15 cellular contexts compared by ENCODE assay signal in genomic region chr6:13267142-13267621, GRCh38.
DNase-seq lines count a peak whose midpoint lies in the region; ATAC-seq and TF ChIP-seq lines count a peak whose summit lies in the region.
"Had no signal": no experiment of that assay in that cellular context is flagged by ENCODE, and none has a peak within 500 bp of the region (broad histone marks: within the 10 kb centered on the region; RNA-seq: fewer than 3 reads in every experiment).

No MANE protein-coding gene starts in this region.

- no peaks in the 10 kb centered on the region for H3K9me2 ChIP-seq in PC-3 (replicated peaks; ENCODE audit: low read length)

- H2AFZ ChIP-seq in PC-3 (ENCODE audit: low read length) = no peak overlapping the region

- no peak for DNase-seq in stimulated activated naive CD8-positive, alpha-beta T cell treated with anti-CD3 and anti-CD28 coated beads, Interleukin-15, Interleukin-2, amounts not matched to agents 100 U/mL and 50 U/mL, for 24 hours
- DNase-seq in stimulated activated naive CD8-positive, alpha-beta T cell treated with anti-CD3 and anti-CD28 coated beads, Interleukin-15, amount 100 ng/mL, for 72 hours = no peak
- peak; percentile 12 for DNase-seq in PC-3
- DNase-seq in epithelial cell of esophagus (ENCODE audit: low read depth) = peak; percentile 54
- no peak for DNase-seq in thoracic aorta (ENCODE audit: low spot score)
- no peak for DNase-seq in hippocampal formation (lab: John Stamatoyannopoulos, UW)
- DNase-seq in NCI-H1436 treated with DMSO at 0.1 percent for 48 hours (lab: John Stamatoyannopoulos, UW) = no peak
- no peak for DNase-seq in DMS79 (lab: John Stamatoyannopoulos, UW)
- DNase-seq: activated CD4-positive, alpha-beta T cell treated with anti-CD3 and anti-CD28 coated beads, Interleukin-2, amount 50 U/mL, for 48 hours; GDM1; left ventricle myocardium superior; NCI-H1048; NCI-H526; right lobe of liver had no signal

- H3K4me1 Mint-ChIP-seq in stimulated activated naive CD8-positive, alpha-beta T cell treated with anti-CD3 and anti-CD28 coated beads, Interleukin-15, amount 100 ng/mL, for 72 hours = peaks cover 3% of the 10 kb centered on the region

- POLR2A ChIA-PET in PC-3 (lab: Charles Lee; ENCODE audit: unreplicated experiment) = no interaction called here

- H3K27me3 ChIP-seq in PC-3 (ENCODE audit: low read length) = peaks cover 10% of the 10 kb centered on the region; the same call in 1 of the 2 replicates
- no peaks in the 10 kb centered on the region for H3K27me3 ChIP-seq in thoracic aorta (replicated peaks; ENCODE audit: insufficient read depth)
- H3K27me3 ChIP-seq: right lobe of liver had no signal

- H3K4me3 Mint-ChIP-seq in stimulated activated naive CD8-positive, alpha-beta T cell treated with anti-CD3 and anti-CD28 coated beads, Interleukin-15, amount 100 ng/mL, for 72 hours = no peak overlapping the region

- H3K36me3 ChIP-seq in PC-3 (ENCODE audit: low read depth, low read length) (no peaks in the 10 kb centered on the region), thoracic aorta (peaks cover 10% of the 10 kb centered on the region)
- H3K36me3 ChIP-seq: right lobe of liver had no signal

- ATAC-seq in stimulated activated naive CD8-positive, alpha-beta T cell treated with anti-CD3 and anti-CD28 coated beads, Interleukin-15, Interleukin-2, amounts not matched to agents 100 U/mL and 50 U/mL, for 24 hours = peak; percentile 44
- no peak for ATAC-seq in stimulated activated naive CD8-positive, alpha-beta T cell treated with anti-CD3 and anti-CD28 coated beads, Interleukin-15, amount 100 ng/mL, for 72 hours
- ATAC-seq in PC-3 (peak; percentile 20; the same call in 1 of the 2 replicates), thoracic aorta (ENCODE audit: insufficient number of reproducible peaks, low FRiP score, low read depth) (no peak)
- ATAC-seq: HepG2, left ventricle myocardium superior, right lobe of liver had no signal

- H3K4me1 ChIP-seq in PC-3 (ENCODE audit: insufficient read depth, low read length) (no peaks in the 10 kb centered on the region), thoracic aorta (ENCODE audit: control insufficient read depth in 1 of 2, low read depth in 2 of 2) (peaks cover 7 to 38% of the 10 kb centered on the region in 2 donors)

- BruUV-seq in PC-3 (replicated peaks; lab: Mats Ljungman, UMichigan) = no TSS peak

- H3K79me2 ChIP-seq in PC-3 (ENCODE audit: low read length) = no peaks in the 10 kb centered on the region

- H3K4me3 ChIP-seq in PC-3 (ENCODE audit: low read length) (no peak overlapping the region), epithelial cell of esophagus (ENCODE audit: low read length) (no peak overlapping the region), thoracic aorta (no peak overlapping the region)
- H3K4me3 ChIP-seq: right lobe of liver had no signal

- no peak overlapping the region for H3K27ac Mint-ChIP-seq in stimulated activated naive CD8-positive, alpha-beta T cell treated with anti-CD3 and anti-CD28 coated beads, Interleukin-15, amount 100 ng/mL, for 72 hours

- TF ChIP-seq CTCF in PC-3 (conservative IDR thresholded peaks at IDR 0.05; ENCODE audit: low read depth, low read length) (no peak), epithelial cell of esophagus (IDR thresholded peaks at IDR 0.05; ENCODE audit: insufficient read depth, low read depth, low read length, missing control alignments) (no peak), thoracic aorta (IDR thresholded peaks at IDR 0.05) (no peak)

- H3F3A ChIP-seq in PC-3 (ENCODE audit: low read length, unreplicated experiment) = no peaks in the 10 kb centered on the region

- H3K27ac ChIP-seq in PC-3 (ENCODE audit: low read length) = no peak overlapping the region
- peak overlapping the region; percentile 68 to 70 for H3K27ac ChIP-seq in thoracic aorta
- H3K27ac ChIP-seq: right lobe of liver had no signal

- no peak overlapping the region for H3K4me2 ChIP-seq in PC-3 (ENCODE audit: low read length)

- peaks cover 0 to 13% of the 10 kb centered on the region in 2 donors for H3K9me3 Mint-ChIP-seq in stimulated activated naive CD8-positive, alpha-beta T cell treated with anti-CD3 and anti-CD28 coated beads, Interleukin-15, amount 100 ng/mL, for 72 hours

- CTCF ChIA-PET in PC-3 (lab: Charles Lee) = no interaction called here

- peaks cover 4% of the 10 kb centered on the region for H3K27me3 Mint-ChIP-seq in stimulated activated naive CD8-positive, alpha-beta T cell treated with anti-CD3 and anti-CD28 coated beads, Interleukin-15, amount 100 ng/mL, for 72 hours

- H3K9me3 ChIP-seq in PC-3 (ENCODE audit: low read length) (no peaks in the 10 kb centered on the region), thoracic aorta (no peaks in the 10 kb centered on the region)
- H3K9me3 ChIP-seq: right lobe of liver had no signal

- H4K20me1 ChIP-seq in PC-3 (ENCODE audit: low read length) = no peaks in the 10 kb centered on the region

- intact Hi-C loops in PC-3 (cut with micrococcal nuclease) = no loop called here

- H3K9ac ChIP-seq in PC-3 (ENCODE audit: low read length) = no peak overlapping the region

Comparison
In these comparisons a context has a peak if more than half of its experiments do, and no peak if none do; other contexts are left out.
1. ATAC-seq: peak in stimulated activated naive CD8-positive, alpha-beta T cell treated with anti-CD3 and anti-CD28 coated beads, Interleukin-15, Interleukin-2, amounts not matched to agents 100 U/mL and 50 U/mL, for 24 hours (single experiment) and PC-3 (single experiment); none in stimulated activated naive CD8-positive, alpha-beta T cell treated with anti-CD3 and anti-CD28 coated beads, Interleukin-15, amount 100 ng/mL, for 72 hours (single experiment) and thoracic aorta (single experiment).
2. DNase-seq: peak in PC-3 (single experiment) and epithelial cell of esophagus (single experiment); none in stimulated activated naive CD8-positive, alpha-beta T cell treated with anti-CD3 and anti-CD28 coated beads, Interleukin-15, Interleukin-2, amounts not matched to agents 100 U/mL and 50 U/mL, for 24 hours (single experiment), stimulated activated naive CD8-positive, alpha-beta T cell treated with anti-CD3 and anti-CD28 coated beads, Interleukin-15, amount 100 ng/mL, for 72 hours (0 of 2), thoracic aorta (single experiment), hippocampal formation (0 of 2), NCI-H1436 treated with DMSO at 0.1 percent for 48 hours (single experiment) and DMS79 (single experiment).